In the genomic region with DNA sequence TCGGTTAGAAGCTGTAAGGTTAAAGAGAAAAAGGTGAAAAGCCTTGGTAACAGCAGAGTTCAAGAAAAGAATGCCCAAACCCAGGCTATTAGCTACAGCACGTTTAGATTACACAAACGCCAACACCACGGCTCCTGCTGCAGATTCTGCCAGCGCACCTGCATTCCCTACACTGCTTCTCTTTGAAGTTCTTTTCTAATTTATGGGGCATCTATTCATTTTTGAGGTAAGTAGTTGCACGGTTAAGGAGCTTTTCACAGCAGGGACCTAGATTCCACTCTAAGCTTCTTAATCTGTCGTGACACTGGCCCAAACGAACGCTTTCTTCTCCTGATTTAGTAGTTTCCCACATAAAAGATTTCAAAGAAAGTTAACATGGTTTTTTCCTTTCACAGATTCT, we compare ENCODE assay signal across 32 cellular contexts.
"Had no signal": no experiment of that assay in that cellular context is flagged by ENCODE, and none has a peak within 500 bp of the region (broad histone marks: within the 10 kb centered on the region; RNA-seq: fewer than 3 reads in every experiment).

No MANE protein-coding gene starts in this region.

- DNase-seq: activated CD4-positive, alpha-beta memory T cell treated with anti-CD3 and anti-CD28 coated beads, Interleukin-2, amount 10 ng/mL, durations not matched to agents 7 days and 5 days; activated CD4-positive, alpha-beta T cell treated with anti-CD3 and anti-CD28 coated beads for 36 hours; activated CD4-positive, alpha-beta T cell treated with anti-CD3 and anti-CD28 coated beads, Interleukin-2, amount 10 ng/mL, durations not matched to agents 24 days and 14 days; activated CD4-positive, alpha-beta T cell treated with anti-CD3 and anti-CD28 coated beads, Interleukin-2, amount 50 U/mL, for 4 hours; activated CD4-positive, CD25-positive, alpha-beta regulatory T cell; activated CD4-positive, CD25-positive, alpha-beta regulatory T cell treated with anti-CD3 and anti-CD28 coated beads, Interleukin-2, amount 50 U/mL, for 72 hours; activated CD8-positive, alpha-beta memory T cell treated with anti-CD3 and anti-CD28 coated beads, Interleukin-2, amount 50 U/mL, for 48 hours; activated effector memory CD4-positive, alpha-beta T cell treated with anti-CD3 and anti-CD28 coated beads, Interleukin-2, amount 50 U/mL, for 16 hours; activated naive CD4-positive, alpha-beta T cell treated with anti-CD3 and anti-CD28 coated beads for 36 hours; activated naive CD8-positive, alpha-beta T cell treated with anti-CD3 and anti-CD28 coated beads for 36 hours; activated naive CD8-positive, alpha-beta T cell treated with anti-CD3 and anti-CD28 coated beads, Interleukin-2, amount 50 U/mL, for 24 hours; activated T-cell treated with anti-CD3 and anti-CD28 coated beads for 4 hours; activated T-cell treated with anti-CD3 and anti-CD28 coated beads, Interleukin-2, amount 50 U/mL, for 4 hours; amygdala; aorta; body of pancreas; central memory CD4-positive, alpha-beta T cell; cerebellar nuclear complex; colonic mucosa; effector memory CD4-positive, alpha-beta T cell; endodermal cell; foreskin keratinocyte; gastrocnemius medialis; glutamatergic neuron; heart left ventricle; T-helper 1 cell; T-helper 17 cell; T1000 had no signal

- H3K9me3 ChIP-seq: adrenal gland, body of pancreas, breast epithelium, colonic mucosa, esophagus muscularis mucosa, gastrocnemius medialis, heart left ventricle had no signal

- ATAC-seq: activated CD4-positive, alpha-beta T cell treated with anti-CD3 and anti-CD28 coated beads for 36 hours; activated naive CD8-positive, alpha-beta T cell treated with anti-CD3 and anti-CD28 coated beads, Interleukin-2, amount 50 U/mL, for 24 hours; activated T-cell treated with anti-CD3 and anti-CD28 coated beads, Interleukin-2, amount 50 U/mL, for 4 hours; body of pancreas; foreskin keratinocyte; gastrocnemius medialis; heart left ventricle; T-helper 17 cell had no signal

- H3K36me3 ChIP-seq: breast epithelium, colonic mucosa had no signal

- H3K27me3 ChIP-seq: adrenal gland, body of pancreas, breast epithelium, cardiac muscle cell, colonic mucosa, esophagus muscularis mucosa, foreskin keratinocyte, gastrocnemius medialis, heart left ventricle had no signal

- H3K27ac ChIP-seq: adrenal gland, body of pancreas, breast epithelium, cardiac muscle cell, colonic mucosa, esophagus muscularis mucosa, foreskin keratinocyte, gastrocnemius medialis, heart left ventricle had no signal

- H3K4me3 ChIP-seq: adrenal gland, body of pancreas, breast epithelium, cardiac muscle cell, colonic mucosa, esophagus muscularis mucosa, gastrocnemius medialis, heart left ventricle had no signal

- H3K4me1 ChIP-seq: body of pancreas, breast epithelium, colonic mucosa, esophagus muscularis mucosa, foreskin keratinocyte, gastrocnemius medialis, heart left ventricle had no signal
